Comparison of ENCODE assay signal across 29 cellular contexts in the genomic region with DNA sequence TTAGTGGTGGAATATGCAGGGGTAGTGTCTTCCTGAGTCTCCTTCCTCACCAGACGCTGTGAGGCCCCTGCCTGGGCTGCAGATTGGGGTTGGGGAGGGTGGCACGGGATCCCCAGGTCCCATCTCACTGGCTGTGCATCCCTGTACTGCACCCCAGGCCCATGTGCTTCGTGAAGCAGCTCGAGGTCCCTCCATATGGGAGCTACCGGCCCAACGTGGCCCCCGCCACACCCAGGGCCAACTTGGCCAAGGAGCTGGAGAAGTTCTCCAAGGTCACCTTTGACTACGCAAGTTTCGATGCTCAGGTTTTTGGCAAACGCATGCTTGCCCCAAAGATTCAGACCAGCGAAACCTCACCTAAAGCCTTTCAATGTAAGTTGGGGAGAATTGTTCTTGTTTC. TPM values are rescaled to one million over a fixed set of nuclear protein-coding genes. Genes with fewer than 3 reads are reported as not detected.
"Had no signal": no experiment of that assay in that cellular context is flagged by ENCODE, and none has a peak within 500 bp of the region (broad histone marks: within the 10 kb centered on the region; RNA-seq: fewer than 3 reads in every experiment).

No MANE protein-coding gene starts in this region.

- H3K36me3 ChIP-seq: left lung, lower lobe of right lung, neural progenitor cell, ovary, right atrium auricular region, right lobe of liver, suprapubic skin, thoracic aorta, tibial artery, upper lobe of right lung had no signal

- DNase-seq: hypothalamus; immature natural killer cell; kidney; left lung; lower lobe of right lung; mammary epithelial cell; mesenchymal stem cell; naive B cell; natural killer cell; nephron progenitor cell; ovary; right lobe of liver; stimulated activated CD4-positive, alpha-beta T cell treated with anti-CD3 and anti-CD28 coated beads, Interleukin-2, amount 100 ng/mL, for 24 hours; stimulated activated CD4-positive, alpha-beta T cell treated with anti-CD3 and anti-CD28 coated beads, Interleukin-4, amount 100 ng/mL, for 1 hour; stimulated activated naive B cell treated with anti-CD40 and anti-IgM and Interleukin-4, amounts not matched to agents 10 μg/mL and 1 μg/mL and 100 μg/mL, for 72 hours; stimulated activated naive CD8-positive, alpha-beta T cell treated with anti-CD3 and anti-CD28 coated beads, Interleukin-15, Interleukin-2, amounts not matched to agents 100 U/mL and 50 U/mL, for 24 hours; tibial artery; trophoblast cell; upper lobe of right lung had no signal

- H3K27ac ChIP-seq: left lung, lower lobe of right lung, neural progenitor cell, ovary, right atrium auricular region, right lobe of liver, suprapubic skin, thoracic aorta, tibial artery, upper lobe of right lung had no signal

- ATAC-seq: left lung; lower lobe of right lung; natural killer cell; right lobe of liver; stimulated activated naive B cell treated with anti-CD40 and anti-IgM and Interleukin-4, amounts not matched to agents 10 μg/mL and 1 μg/mL and 100 μg/mL, for 72 hours; stimulated activated naive CD8-positive, alpha-beta T cell treated with anti-CD3 and anti-CD28 coated beads, Interleukin-15, Interleukin-2, amounts not matched to agents 100 U/mL and 50 U/mL, for 24 hours; upper lobe of right lung had no signal

- H3K9me3 ChIP-seq: left lung, lower lobe of right lung, ovary, right atrium auricular region, right lobe of liver, suprapubic skin, thoracic aorta, tibial artery, upper lobe of right lung had no signal

- H3K4me3 ChIP-seq: left lung, lower lobe of right lung, neural progenitor cell, ovary, right atrium auricular region, right lobe of liver, smooth muscle cell, suprapubic skin, thoracic aorta, tibial artery, upper lobe of right lung had no signal

- H3K4me2 ChIP-seq: neural progenitor cell, smooth muscle cell had no signal

- H3K27me3 ChIP-seq: neural progenitor cell, ovary, right atrium auricular region, right lobe of liver, upper lobe of right lung had no signal

- H2AFZ ChIP-seq: neural progenitor cell had no signal

- H3K9ac ChIP-seq: neural progenitor cell had no signal

RNA-seq across cellular contexts. Expression of gene MYT1, which starts 52.7 kb away (rescaled TPM):
- total RNA-seq: kidney, left lung, lower lobe of right lung, mammary epithelial cell, mononuclear cell, natural killer cell, omental fat pad, pulmonary artery endothelial cell, skeletal muscle tissue, subcutaneous adipose tissue, thoracic aorta had no signal
- polyA plus RNA-seq: immature natural killer cell, smooth muscle cell had no signal
